9 cellular contexts compared by ENCODE assay signal in genomic region chr7:90597527-90597871, GRCh38. TPM values are rescaled to one million over a fixed set of nuclear protein-coding genes. Genes with fewer than 3 reads are reported as not detected.
DNase-seq lines count a peak whose midpoint lies in the region; ATAC-seq, FAIRE-seq and TF ChIP-seq lines count a peak whose summit lies in the region.
"Had no signal": no experiment of that assay in that cellular context is flagged by ENCODE, and none has a peak within 500 bp of the region (broad histone marks: within the 10 kb centered on the region; RNA-seq: fewer than 3 reads in every experiment).

No MANE protein-coding gene starts in this region.

- H4K20me1 ChIP-seq in GM23248 (ENCODE audit: insufficient read depth), result no peaks in the 10 kb centered on the region

- H3K4me2 ChIP-seq in GM23248 (ENCODE audit: unreplicated experiment) (peak overlapping the region; percentile 99), skeletal muscle satellite cell (ENCODE audit: low read length) (peak overlapping the region; percentile 88)

- ATAC-seq in HG03439 (IDR thresholded peaks at IDR 0.05; ENCODE audit: unreplicated experiment), result no peak
- no peak for ATAC-seq in HG03469 (IDR thresholded peaks at IDR 0.05; ENCODE audit: unreplicated experiment)

- no peaks in the 10 kb centered on the region for H3K36me3 ChIP-seq in GM23248 (ENCODE audit: low read depth)
- no peaks in the 10 kb centered on the region for H3K36me3 ChIP-seq in skeletal muscle satellite cell (ENCODE audit: insufficient read depth, low read length)

- H3K79me2 ChIP-seq in GM23248 (ENCODE audit: insufficient read depth), result peaks cover 60% of the 10 kb centered on the region

- FAIRE-seq in GM19239 (lab: Jason Lieb, UNC), result no peak

- H3K4me1 ChIP-seq in GM23248 (ENCODE audit: insufficient read depth) (peaks cover 37% of the 10 kb centered on the region), skeletal muscle satellite cell (ENCODE audit: control insufficient read depth, insufficient read depth, low read length) (peaks cover 49% of the 10 kb centered on the region)

- H3K27me3 ChIP-seq in GM23248 (replicated peaks; ENCODE audit: insufficient read depth), result no peaks in the 10 kb centered on the region
- no peaks in the 10 kb centered on the region for H3K27me3 ChIP-seq in skeletal muscle satellite cell (ENCODE audit: control insufficient read depth, insufficient read depth, low read length)

- 0 to 1% methylated on average over 4 of the region's 4 CpGs for WGBS in GM23248 (ENCODE audit: low coverage in 1 of 2, low lambda C conversion rate in 2 of 2, missing lambda C conversion rate in 2 of 2), 2 experiments

- no peak for TF ChIP-seq CTCF in VCaP (conservative IDR thresholded peaks at IDR 0.05)

- H3K4me3 ChIP-seq in GM23248 (peak overlapping the region; percentile 93), skeletal muscle satellite cell (ENCODE audit: low read length) (peak overlapping the region; percentile 84)

- H3K9ac ChIP-seq in GM23248 (peak overlapping the region; percentile 92), skeletal muscle satellite cell (ENCODE audit: low read depth, low read length) (peak overlapping the region; percentile 90)

- H2AFZ ChIP-seq in GM23248, result peak overlapping the region; percentile 86

- H3K27ac ChIP-seq in GM23248, result peak overlapping the region; percentile 80
- H3K27ac ChIP-seq in VCaP, result peak overlapping the region; percentile 97

- H3K9me3 ChIP-seq in GM23248 (ENCODE audit: low read depth) (no peaks in the 10 kb centered on the region), skeletal muscle satellite cell (replicated peaks; ENCODE audit: low read length) (no peaks in the 10 kb centered on the region)

- in situ Hi-C loops in GM23248 (cut with MboI), result no loop called here

- DNase-seq in GM23248 (peak; percentile 30), hepatic stellate cell (ENCODE audit: low spot score) (peak; percentile 17), GM19239 (ENCODE audit: insufficient read length, low spot score) (no peak)
- DNase-seq in activated CD4-positive, CD25-positive, alpha-beta regulatory T cell treated with anti-CD3 and anti-CD28 coated beads, Interleukin-2, amount 50 U/mL, for 72 hours, result no peak
- DNase-seq: activated CD4-positive, alpha-beta T cell treated with anti-CD3 and anti-CD28 coated beads, Interleukin-2, amount 10 ng/mL, durations not matched to agents 7 days and 5 days had no signal

- no peaks in the 10 kb centered on the region for H3K9me2 ChIP-seq in GM23248 (ENCODE audit: insufficient read depth)

- peaks cover 33% of the 10 kb centered on the region for H3F3A ChIP-seq in GM23248 (ENCODE audit: insufficient read depth)

RNA-seq across cellular contexts. Expression of gene CDK14, which starts 1.4 kb away (rescaled TPM):
- total RNA-seq in GM23248 (2014; rRNA removed; shearing (Covaris generic)), result 21.2 and 24.9 TPM in 2 replicates
- 18.0 and 19.9 TPM in 2 replicates for polyA plus RNA-seq in GM23248 (2016; fragmentation: Nextera tagmentation; extraction: Ambion mirVana)
- 22.6 and 25.1 TPM in 2 replicates for total RNA-seq in skeletal muscle satellite cell (2012; rRNA removed)
- total RNA-seq: activated CD4-positive, alpha-beta T cell treated with anti-CD3 and anti-CD28 coated beads, Interleukin-2, amount 10 ng/mL, durations not matched to agents 7 days and 5 days had no signal

Comparison
In these comparisons a context has a peak if more than half of its experiments do, and no peak if none do; other contexts are left out.
1. DNase-seq: peak in GM23248 (single experiment) and hepatic stellate cell (single experiment); none in GM19239 (single experiment) and activated CD4-positive, CD25-positive, alpha-beta regulatory T cell treated with anti-CD3 and anti-CD28 coated beads, Interleukin-2, amount 50 U/mL, for 72 hours (single experiment).